ENCODE assay signal across 8 cellular contexts in genomic region chr7:155644178-155644970, GRCh38. TPM values are rescaled to one million over a fixed set of nuclear protein-coding genes. Genes with fewer than 3 reads are reported as not detected.
DNase-seq lines count a peak whose midpoint lies in the region; ATAC-seq and FAIRE-seq lines count a peak whose summit lies in the region.

TSS of gene RBM33 (plus strand) at chr7:155644661. CDS start at chr7:155644877, 216 bp downstream.

- DNase-seq in NCI-H1694 treated with DMSO at 0.1 percent for 48 hours (lab: John Stamatoyannopoulos, UW) (peak; percentile 63), T-helper 2 cell (peak; percentile 60 to 91 (median 75)), right cardiac atrium (peak; percentile 75 to 90 (median 89)), pulmonary artery endothelial cell (ENCODE audit: low read depth, low spot score) (peak; percentile 32), urothelium cell line (ENCODE audit: low spot score) (peak; percentile 55)

- intact Hi-C loops in right cardiac atrium (cut with DNase I): no loop called here

- peaks cover 4% of the 10 kb centered on the region for H3K4me1 ChIP-seq in right cardiac atrium (ENCODE audit: control insufficient read depth, insufficient read depth, low read length)

- WGBS in right cardiac atrium: under 1% methylated on average over 85 of the region's 85 CpGs

- H3K9me3 ChIP-seq in right cardiac atrium (ENCODE audit: control insufficient read depth, low read length): no peaks in the 10 kb centered on the region

- H3K27me3 ChIP-seq in right cardiac atrium (ENCODE audit: control insufficient read depth, insufficient read depth): no peaks in the 10 kb centered on the region

- no peak for FAIRE-seq in urothelium cell line (lab: Jason Lieb, UNC)

- peak within 1 kb of the TSS; percentile 84 for H3K4me3 ChIP-seq in right cardiac atrium (ENCODE audit: low read length)

- H3K27ac ChIP-seq in angular gyrus (ENCODE audit: low read depth, low read length) (peak within 1 kb of the TSS; percentile 74), right cardiac atrium (ENCODE audit: low read length) (peak within 1 kb of the TSS; percentile 68)

- ATAC-seq in GM18499 (IDR thresholded peaks at IDR 0.05; ENCODE audit: insufficient read depth, unreplicated experiment) (peak; percentile 50), HG02884 (IDR thresholded peaks at IDR 0.05; ENCODE audit: unreplicated experiment) (peak; percentile 76), right cardiac atrium (peak; percentile 94 to 97)

RNA-seq across cellular contexts. Expression of gene RBM33, which starts in this region (rescaled TPM):
- total RNA-seq in right cardiac atrium (10 to 100 TPM; 36.2 to 39.1 (median 38.2) TPM), pulmonary artery endothelial cell (21.8 and 25.5 TPM in 2 replicates)
- 16.6 TPM for polyA plus RNA-seq in right cardiac atrium

Comparison
In these comparisons a context has a peak if more than half of its experiments do, and no peak if none do; other contexts are left out.
1. Peak in every context shown above with its lines: DNase-seq, ATAC-seq, H3K4me3 ChIP-seq and H3K27ac ChIP-seq.
2. DNase-seq: peak in every context shown above with its lines; median percentile 89 in right cardiac atrium; 75 in T-helper 2 cell; 63 in NCI-H1694 treated with DMSO at 0.1 percent for 48 hours; 55 in urothelium cell line; 32 in pulmonary artery endothelial cell.